14 cellular contexts compared by ENCODE assay signal in the genomic region with DNA sequence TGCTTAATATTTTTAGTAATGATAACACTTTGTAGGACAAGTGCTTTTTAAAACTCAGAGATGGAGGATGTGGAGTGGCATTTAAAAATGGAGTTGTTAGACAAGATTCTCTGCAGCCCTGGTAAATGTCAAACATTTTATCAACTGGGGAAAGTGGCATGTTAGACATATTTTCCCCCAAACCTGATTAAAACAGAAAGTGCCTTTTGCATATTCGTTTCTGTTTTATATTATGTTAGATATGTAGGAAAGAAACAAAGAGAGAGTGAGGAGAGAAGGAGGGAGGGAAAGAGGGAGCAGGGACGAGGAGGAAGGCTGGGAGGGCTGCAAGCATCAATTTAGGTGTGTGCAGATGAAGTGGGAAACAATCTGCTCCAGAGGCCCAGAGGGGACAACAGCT.
A peak's percentile ranks its signal among the peaks of the same experiment; 100 is the strongest.
DNase-seq lines count a peak whose midpoint lies in the region; ATAC-seq and TF ChIP-seq lines count a peak whose summit lies in the region.
"Had no signal": no experiment of that assay in that cellular context is flagged by ENCODE, and none has a peak within 500 bp of the region (broad histone marks: within the 10 kb centered on the region; RNA-seq: fewer than 3 reads in every experiment).

No MANE protein-coding gene starts in this region.

- H3K36me3 Mint-ChIP-seq in stimulated activated naive CD8-positive, alpha-beta T cell treated with anti-CD3 and anti-CD28 coated beads, Interleukin-15, Interleukin-2, amounts not matched to agents 100 ng/mL and 50 ng/mL, for 24 hours (ENCODE audit: low read depth) = no peaks in the 10 kb centered on the region
- H3K36me3 Mint-ChIP-seq in glutamatergic neuron (ENCODE audit: unreplicated experiment) = peaks cover 19% of the 10 kb centered on the region
- H3K36me3 Mint-ChIP-seq: CD8-positive, alpha-beta T cell had no signal

- ATAC-seq in stimulated activated naive CD8-positive, alpha-beta T cell treated with anti-CD3 and anti-CD28 coated beads, Interleukin-15, Interleukin-2, amounts not matched to agents 100 U/mL and 50 U/mL, for 24 hours = no peak
- ATAC-seq in HG03521 (IDR thresholded peaks at IDR 0.05; ENCODE audit: unreplicated experiment) = no peak
- ATAC-seq: CD8-positive, alpha-beta T cell had no signal

- no peak for TF ChIP-seq CTCF in glutamatergic neuron (IDR thresholded peaks at IDR 0.05; ENCODE audit: partially characterized antibody, unreplicated experiment)

- DNase-seq in stimulated activated naive CD8-positive, alpha-beta T cell treated with anti-CD3 and anti-CD28 coated beads, Interleukin-15, Interleukin-2, amounts not matched to agents 100 U/mL and 50 U/mL, for 24 hours = no peak
- DNase-seq in glutamatergic neuron (no peak), iPS-NIHi11 (ENCODE audit: low spot score) (no peak)
- DNase-seq: 8988T; ACHN; BE2C; Caco-2; Calu3; CD4-positive, alpha-beta T cell; CD8-positive, alpha-beta T cell; DMS79 treated with DMSO at 0.1 percent for 48 hours; GF-D8 had no signal

- peaks cover 17% of the 10 kb centered on the region for H3K9me3 Mint-ChIP-seq in stimulated activated naive CD8-positive, alpha-beta T cell treated with anti-CD3 and anti-CD28 coated beads, Interleukin-15, Interleukin-2, amounts not matched to agents 100 ng/mL and 50 ng/mL, for 24 hours
- peaks cover 16% of the 10 kb centered on the region for H3K9me3 Mint-ChIP-seq in glutamatergic neuron (ENCODE audit: unreplicated experiment)
- H3K9me3 Mint-ChIP-seq: CD4-positive, alpha-beta T cell had no signal

- H3K27ac Mint-ChIP-seq in stimulated activated naive CD8-positive, alpha-beta T cell treated with anti-CD3 and anti-CD28 coated beads, Interleukin-15, Interleukin-2, amounts not matched to agents 100 ng/mL and 50 ng/mL, for 24 hours = peak overlapping the region; percentile 7
- peak overlapping the region; percentile 34 for H3K27ac Mint-ChIP-seq in glutamatergic neuron (ENCODE audit: unreplicated experiment)
- H3K27ac Mint-ChIP-seq: CD4-positive, alpha-beta T cell; CD8-positive, alpha-beta T cell had no signal

- no peaks in the 10 kb centered on the region for H3K27me3 Mint-ChIP-seq in stimulated activated naive CD8-positive, alpha-beta T cell treated with anti-CD3 and anti-CD28 coated beads, Interleukin-15, Interleukin-2, amounts not matched to agents 100 ng/mL and 50 ng/mL, for 24 hours
- peaks cover 9% of the 10 kb centered on the region for H3K27me3 Mint-ChIP-seq in glutamatergic neuron (ENCODE audit: unreplicated experiment)

- no peak overlapping the region for H3K4me3 Mint-ChIP-seq in stimulated activated naive CD8-positive, alpha-beta T cell treated with anti-CD3 and anti-CD28 coated beads, Interleukin-15, Interleukin-2, amounts not matched to agents 100 ng/mL and 50 ng/mL, for 24 hours
- no peak overlapping the region for H3K4me3 Mint-ChIP-seq in glutamatergic neuron (ENCODE audit: unreplicated experiment)
- H3K4me3 Mint-ChIP-seq: CD4-positive, alpha-beta T cell; CD8-positive, alpha-beta T cell had no signal

- H3K4me1 Mint-ChIP-seq in stimulated activated naive CD8-positive, alpha-beta T cell treated with anti-CD3 and anti-CD28 coated beads, Interleukin-15, Interleukin-2, amounts not matched to agents 100 ng/mL and 50 ng/mL, for 24 hours (ENCODE audit: low read depth) = peaks cover 7% of the 10 kb centered on the region
- H3K4me1 Mint-ChIP-seq in glutamatergic neuron (ENCODE audit: low read depth, unreplicated experiment) = peaks cover 3% of the 10 kb centered on the region
